In the genomic region with DNA sequence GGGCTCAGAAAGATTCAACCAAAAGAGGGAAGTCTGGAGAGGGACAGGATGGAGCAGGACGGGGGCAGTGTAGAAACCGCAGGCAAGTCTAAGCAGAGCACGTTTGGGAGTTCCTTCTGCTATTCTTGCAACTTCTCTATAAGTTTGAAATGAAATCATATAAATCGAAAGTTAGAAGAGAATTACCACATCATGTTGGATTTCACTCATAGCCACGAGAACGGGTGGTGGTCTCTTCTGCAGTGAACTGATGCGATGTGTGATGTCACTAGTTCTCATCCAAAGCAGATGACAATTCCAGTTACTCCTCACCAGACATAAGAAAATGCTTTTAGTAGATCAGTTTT, we compare ENCODE assay signal across 11 cellular contexts. TPM values are rescaled to one million over a fixed set of nuclear protein-coding genes. Genes with fewer than 3 reads are reported as not detected.
DNase-seq lines count a peak whose midpoint lies in the region; ATAC-seq and TF ChIP-seq lines count a peak whose summit lies in the region.
"Had no signal": no experiment of that assay in that cellular context is flagged by ENCODE, and none has a peak within 500 bp of the region (broad histone marks: within the 10 kb centered on the region; RNA-seq: fewer than 3 reads in every experiment).

No MANE protein-coding gene starts in this region.

- in situ Hi-C loops in transverse colon (cut with MboI; ENCODE audit: low pct_ligation_motif_present in 1 of 4, low pct_unique_long_range_greater_than_20kb in 1 of 4, low sequenced_read_pairs in 3 of 4) = no loop called here

- TF ChIP-seq CTCF in transverse colon (IDR thresholded peaks at IDR 0.05) = no peak
- TF ChIP-seq CTCF in chondrocyte (IDR thresholded peaks at IDR 0.05) = no peak

- H3K4me1 Mint-ChIP-seq in activated naive CD4-positive, alpha-beta T cell treated with anti-CD3 and anti-CD28 coated beads for 36 hours (ENCODE audit: low read depth) = peaks cover 36% of the 10 kb centered on the region
- H3K4me1 Mint-ChIP-seq in T-helper 2 cell treated with Interferon-gamma antibody and Interleukin-4, amounts not matched to agents 5 μg/mL and 100 μg/mL, for 36 hours (ENCODE audit: low read depth) = peaks cover 16% of the 10 kb centered on the region
- peaks cover 17% of the 10 kb centered on the region for H3K4me1 Mint-ChIP-seq in stimulated activated naive CD8-positive, alpha-beta T cell treated with anti-CD3 and anti-CD28 coated beads, Interleukin-15, amount 100 ng/mL, for 72 hours
- H3K4me1 Mint-ChIP-seq in chondrocyte (ENCODE audit: low read depth) = no peaks in the 10 kb centered on the region

- H3K4me3 Mint-ChIP-seq in activated naive CD4-positive, alpha-beta T cell treated with anti-CD3 and anti-CD28 coated beads for 36 hours = peak overlapping the region; percentile 60
- H3K4me3 Mint-ChIP-seq in T-helper 2 cell treated with Interferon-gamma antibody and Interleukin-4, amounts not matched to agents 5 μg/mL and 100 μg/mL, for 36 hours = peak overlapping the region; percentile 67
- H3K4me3 Mint-ChIP-seq in stimulated activated naive CD8-positive, alpha-beta T cell treated with anti-CD3 and anti-CD28 coated beads, Interleukin-15, amount 100 ng/mL, for 72 hours = peak overlapping the region; percentile 42 to 61
- no peak overlapping the region for H3K4me3 Mint-ChIP-seq in chondrocyte (ENCODE audit: unreplicated experiment)

- no peaks in the 10 kb centered on the region for H3K9me3 ChIP-seq in transverse colon

- H3K4me3 ChIP-seq in transverse colon = no peak overlapping the region

- no peaks in the 10 kb centered on the region for H3K4me1 ChIP-seq in transverse colon

- H3K27ac ChIP-seq in transverse colon = no peak overlapping the region

- peaks cover 47% of the 10 kb centered on the region for H3K36me3 Mint-ChIP-seq in activated naive CD4-positive, alpha-beta T cell treated with anti-CD3 and anti-CD28 coated beads for 36 hours (ENCODE audit: low read depth)
- peaks cover 23% of the 10 kb centered on the region for H3K36me3 Mint-ChIP-seq in T-helper 2 cell treated with Interferon-gamma antibody and Interleukin-4, amounts not matched to agents 5 μg/mL and 100 μg/mL, for 36 hours (ENCODE audit: low read depth)
- peaks cover 8% of the 10 kb centered on the region for H3K36me3 Mint-ChIP-seq in chondrocyte (ENCODE audit: low read depth)

- peaks cover 31% of the 10 kb centered on the region for H3K9me3 Mint-ChIP-seq in activated naive CD4-positive, alpha-beta T cell treated with anti-CD3 and anti-CD28 coated beads for 36 hours
- peaks cover 37% of the 10 kb centered on the region for H3K9me3 Mint-ChIP-seq in T-helper 2 cell treated with Interferon-gamma antibody and Interleukin-4, amounts not matched to agents 5 μg/mL and 100 μg/mL, for 36 hours
- peaks cover 25 to 47% of the 10 kb centered on the region in 2 donors for H3K9me3 Mint-ChIP-seq in stimulated activated naive CD8-positive, alpha-beta T cell treated with anti-CD3 and anti-CD28 coated beads, Interleukin-15, amount 100 ng/mL, for 72 hours
- H3K9me3 Mint-ChIP-seq in chondrocyte (ENCODE audit: low read depth) = peaks cover 16% of the 10 kb centered on the region

- H3K27me3 Mint-ChIP-seq in activated naive CD4-positive, alpha-beta T cell treated with anti-CD3 and anti-CD28 coated beads for 36 hours (ENCODE audit: low read depth) = no peaks in the 10 kb centered on the region
- H3K27me3 Mint-ChIP-seq in T-helper 2 cell treated with Interferon-gamma antibody and Interleukin-4, amounts not matched to agents 5 μg/mL and 100 μg/mL, for 36 hours (ENCODE audit: low read depth) = no peaks in the 10 kb centered on the region
- no peaks in the 10 kb centered on the region for H3K27me3 Mint-ChIP-seq in stimulated activated naive CD8-positive, alpha-beta T cell treated with anti-CD3 and anti-CD28 coated beads, Interleukin-15, amount 100 ng/mL, for 72 hours
- peaks cover 61% of the 10 kb centered on the region for H3K27me3 Mint-ChIP-seq in chondrocyte (ENCODE audit: low read depth)

- peaks cover 6% of the 10 kb centered on the region for H3K27me3 ChIP-seq in transverse colon

- TF ChIP-seq POLR2A in transverse colon (IDR thresholded peaks at IDR 0.05) = no peak

- no peak for TF ChIP-seq EP300 in transverse colon (IDR thresholded peaks at IDR 0.05; ENCODE audit: low read depth)

- peak; percentile 61 for ATAC-seq in left ventricle myocardium superior
- peak; percentile 82 for ATAC-seq in stimulated activated naive CD8-positive, alpha-beta T cell treated with anti-CD3 and anti-CD28 coated beads, Interleukin-15, amount 100 ng/mL, for 72 hours

- WGBS in transverse colon (ENCODE audit: low coverage in 1 of 2), 2 donors = 68% methylated on average over 7 of the region's 7 CpGs

- peak; percentile 38 for DNase-seq in activated naive CD4-positive, alpha-beta T cell treated with anti-CD3 and anti-CD28 coated beads for 36 hours
- no peak for DNase-seq in activated naive CD4-positive, alpha-beta T cell treated with Interleukin-2 at 50 U/mL for 16 hours
- DNase-seq in T-helper 2 cell treated with Interferon-gamma antibody and Interleukin-4, amounts not matched to agents 5 μg/mL and 100 μg/mL, for 36 hours (ENCODE audit: low spot score) = peak; percentile 14
- no peak for DNase-seq in left ventricle myocardium superior
- no peak for DNase-seq in stimulated activated naive CD8-positive, alpha-beta T cell treated with anti-CD3 and anti-CD28 coated beads, Interleukin-15, amount 100 ng/mL, for 72 hours
- DNase-seq in transverse colon = no peak
- no peak for DNase-seq in chondrocyte (ENCODE audit: low spot score)
- DNase-seq in amniotic stem cell (lab: John Stamatoyannopoulos, UW) = no peak
- DNase-seq: NCI-H1048, NCI-H524 treated with DMSO at 0.1 percent for 48 hours had no signal

- no peaks in the 10 kb centered on the region for H3K36me3 ChIP-seq in transverse colon

- intact Hi-C loops in activated naive CD4-positive, alpha-beta T cell treated with anti-CD3 and anti-CD28 coated beads for 36 hours (cut with micrococcal nuclease) = loop anchor here (1.0 to 2.0 kb wide), 2 partner anchors 14 to 34 kb away; no protein-coding TSS in a partner anchor
- intact Hi-C loops in left ventricle myocardium superior (cut with micrococcal nuclease) = no loop called here
- intact Hi-C loops in transverse colon (cut with DNase I; ENCODE audit: low total_unique reads) = no loop called here

- CTCF ChIA-PET in activated naive CD4-positive, alpha-beta T cell treated with anti-CD3 and anti-CD28 coated beads for 36 hours (lab: Charles Lee) = interaction anchor here (1.1 kb wide), 1 partner anchor 35 kb away, joined by 3 read pairs; no protein-coding TSS in a partner anchor

- H3K27ac Mint-ChIP-seq in activated naive CD4-positive, alpha-beta T cell treated with anti-CD3 and anti-CD28 coated beads for 36 hours = peak overlapping the region; percentile 86
- peak overlapping the region; percentile 56 for H3K27ac Mint-ChIP-seq in T-helper 2 cell treated with Interferon-gamma antibody and Interleukin-4, amounts not matched to agents 5 μg/mL and 100 μg/mL, for 36 hours
- no peak overlapping the region for H3K27ac Mint-ChIP-seq in stimulated activated naive CD8-positive, alpha-beta T cell treated with anti-CD3 and anti-CD28 coated beads, Interleukin-15, amount 100 ng/mL, for 72 hours
- H3K27ac Mint-ChIP-seq in chondrocyte (ENCODE audit: unreplicated experiment) = no peak overlapping the region

RNA-seq across cellular contexts. Expression of a gene that starts 36.0 kb away (rescaled TPM):
- total RNA-seq in activated naive CD4-positive, alpha-beta T cell treated with anti-CD3 and anti-CD28 coated beads for 36 hours = 10 to 100 TPM; 10.6 to 10.8 TPM
- total RNA-seq in left ventricle myocardium superior (49.7 TPM), transverse colon (10 to 100 TPM in 3 of 4 donors, 1 to 10 TPM in 1; 5.6 to 46.8 (median 24.6) TPM), chondrocyte (0.41 TPM in 1 of 3 replicates, not detected in the others)

RNA-seq across cellular contexts. Expression of a gene that starts 36.5 kb away (rescaled TPM):
- total RNA-seq in activated naive CD4-positive, alpha-beta T cell treated with anti-CD3 and anti-CD28 coated beads for 36 hours = not detected
- not detected for total RNA-seq in left ventricle myocardium superior
- total RNA-seq in transverse colon = 1 to 10 TPM; 1.4 to 7.5 (median 4.3) TPM
- not detected in 3 replicates for total RNA-seq in chondrocyte
- total RNA-seq: SK-MEL-5 had no signal

Comparison
In these comparisons a context has a peak if more than half of its experiments do, and no peak if none do; other contexts are left out.
1. DNase-seq: peak in activated naive CD4-positive, alpha-beta T cell treated with anti-CD3 and anti-CD28 coated beads for 36 hours (single experiment) and T-helper 2 cell treated with Interferon-gamma antibody and Interleukin-4, amounts not matched to agents 5 μg/mL and 100 μg/mL, for 36 hours (single experiment); none in activated naive CD4-positive, alpha-beta T cell treated with Interleukin-2 at 50 U/mL for 16 hours (single experiment), left ventricle myocardium superior (single experiment), stimulated activated naive CD8-positive, alpha-beta T cell treated with anti-CD3 and anti-CD28 coated beads, Interleukin-15, amount 100 ng/mL, for 72 hours (0 of 2), transverse colon (single experiment), chondrocyte (single experiment) and amniotic stem cell (single experiment).
2. H3K27ac Mint-ChIP-seq: peak in activated naive CD4-positive, alpha-beta T cell treated with anti-CD3 and anti-CD28 coated beads for 36 hours (single experiment) and T-helper 2 cell treated with Interferon-gamma antibody and Interleukin-4, amounts not matched to agents 5 μg/mL and 100 μg/mL, for 36 hours (single experiment); none in stimulated activated naive CD8-positive, alpha-beta T cell treated with anti-CD3 and anti-CD28 coated beads, Interleukin-15, amount 100 ng/mL, for 72 hours (0 of 2) and chondrocyte (single experiment).